ENCODE assay signal across 20 cellular contexts in genomic region chr10:66827353-66827752, GRCh38.
DNase-seq lines count a peak whose midpoint lies in the region; ATAC-seq and TF ChIP-seq lines count a peak whose summit lies in the region.
"Had no signal": no experiment of that assay in that cellular context is flagged by ENCODE, and none has a peak within 500 bp of the region (broad histone marks: within the 10 kb centered on the region; RNA-seq: fewer than 3 reads in every experiment).

No MANE protein-coding gene starts in this region.

- H3K27me3 ChIP-seq in endocrine pancreas (ENCODE audit: control insufficient read depth, insufficient read depth, low read length) = no peaks in the 10 kb centered on the region
- H3K27me3 ChIP-seq: body of pancreas, right atrium auricular region had no signal

- DNase-seq in ELR (ENCODE audit: low read depth) (peak; percentile 87), RKO (ENCODE audit: low spot score) (peak; percentile 69), omental fat pad (ENCODE audit: low spot score) (no peak), HuH-7.5 (ENCODE audit: low spot score) (no peak)
- no peak for DNase-seq in activated CD4-positive, alpha-beta T cell treated with anti-CD3 and anti-CD28 coated beads for 4 hours
- no peak for DNase-seq in activated T-cell treated with anti-CD3 and anti-CD28 coated beads, Interleukin-2, amount 50 U/mL, for 72 hours
- no peak for DNase-seq in stimulated activated CD4-positive, alpha-beta T cell treated with anti-CD3 and anti-CD28 coated beads, Interleukin-15, amount 100 ng/mL, for 24 hours
- DNase-seq: activated CD4-positive, alpha-beta T cell treated with anti-CD3 and anti-CD28 coated beads, Interleukin-2, amount 50 U/mL, for 4 hours; body of pancreas; hippocampal formation; KG1; NCI-H1694; NCI-H526; stimulated activated CD4-positive, alpha-beta T cell treated with anti-CD3 and anti-CD28 coated beads, Interleukin-4, amount 100 ng/mL, for 24 hours had no signal

- no peak overlapping the region for H3K27ac Mint-ChIP-seq in activated T-cell treated with anti-CD3 and anti-CD28 coated beads, Interleukin-2, amount 50 U/mL, for 72 hours
- H3K27ac Mint-ChIP-seq: activated T-helper 1 cell treated with anti-CD3 and anti-CD28 coated beads, Interleukin-12 subunit alpha, Interleukin-12 subunit beta, Interleukin-2, Interleukin-4 antibody, amounts not matched to agents 30 ng/mL and 10 ng/mL and 1 ng/mL, durations not matched to agents 14 hours and 24 hours and 36 hours; GM23338; natural killer cell treated with Interleukin-12 subunit alpha and Interleukin-12 subunit beta and Interleukin-15 and Interleukin-18, amount 100 ng/mL, for 72 hours; T-helper 2 cell treated with Interferon-gamma antibody and Interleukin-4, amounts not matched to agents 5 μg/mL and 100 μg/mL, for 36 hours had no signal

- no peak overlapping the region for H3K9ac ChIP-seq in endocrine pancreas (ENCODE audit: control insufficient read depth, insufficient read depth, low read length)

- peaks cover 16% of the 10 kb centered on the region for H3K4me1 ChIP-seq in endocrine pancreas (ENCODE audit: control insufficient read depth, insufficient read depth, low read length)
- H3K4me1 ChIP-seq: right atrium auricular region had no signal

- H3K4me1 Mint-ChIP-seq in activated T-cell treated with anti-CD3 and anti-CD28 coated beads, Interleukin-2, amount 50 U/mL, for 72 hours (ENCODE audit: low read depth) = no peaks in the 10 kb centered on the region

- no peak overlapping the region for H3K4me3 Mint-ChIP-seq in activated T-cell treated with anti-CD3 and anti-CD28 coated beads, Interleukin-2, amount 50 U/mL, for 72 hours
- H3K4me3 Mint-ChIP-seq: activated T-helper 1 cell treated with anti-CD3 and anti-CD28 coated beads, Interleukin-12 subunit alpha, Interleukin-12 subunit beta, Interleukin-2, Interleukin-4 antibody, amounts not matched to agents 30 ng/mL and 10 ng/mL and 1 ng/mL, durations not matched to agents 14 hours and 24 hours and 36 hours; GM23338; natural killer cell treated with Interleukin-12 subunit alpha and Interleukin-12 subunit beta and Interleukin-15 and Interleukin-18, amount 100 ng/mL, for 72 hours; T-helper 2 cell treated with Interferon-gamma antibody and Interleukin-4, amounts not matched to agents 5 μg/mL and 100 μg/mL, for 36 hours had no signal

- TF ChIP-seq CTCF in omental fat pad (IDR thresholded peaks at IDR 0.05) = no peak

- peaks cover 4 to 8% of the 10 kb centered on the region in 2 donors for H3K9me3 Mint-ChIP-seq in activated T-cell treated with anti-CD3 and anti-CD28 coated beads, Interleukin-2, amount 50 U/mL, for 72 hours
- H3K9me3 Mint-ChIP-seq: activated T-helper 1 cell treated with anti-CD3 and anti-CD28 coated beads, Interleukin-12 subunit alpha, Interleukin-12 subunit beta, Interleukin-2, Interleukin-4 antibody, amounts not matched to agents 30 ng/mL and 10 ng/mL and 1 ng/mL, durations not matched to agents 14 hours and 24 hours and 36 hours; GM23338; T-helper 2 cell treated with Interferon-gamma antibody and Interleukin-4, amounts not matched to agents 5 μg/mL and 100 μg/mL, for 36 hours had no signal

- no peaks in the 10 kb centered on the region for H3K9me3 ChIP-seq in endocrine pancreas (ENCODE audit: control insufficient read depth, low read length)
- H3K9me3 ChIP-seq: body of pancreas, right atrium auricular region had no signal

- no peaks in the 10 kb centered on the region for H3K36me3 Mint-ChIP-seq in activated T-cell treated with anti-CD3 and anti-CD28 coated beads, Interleukin-2, amount 50 U/mL, for 72 hours (ENCODE audit: insufficient read depth in 2 of 2)
- H3K36me3 Mint-ChIP-seq: natural killer cell treated with Interleukin-12 subunit alpha and Interleukin-12 subunit beta and Interleukin-15 and Interleukin-18, amount 100 ng/mL, for 72 hours had no signal

- H3K4me3 ChIP-seq in endocrine pancreas (ENCODE audit: control insufficient read depth, insufficient read depth, low read length) = peak overlapping the region; percentile 47
- H3K4me3 ChIP-seq: body of pancreas, GM23338, right atrium auricular region had no signal

- ATAC-seq in omental fat pad (ENCODE audit: low FRiP score) = peak; percentile 51
- no peak for ATAC-seq in activated T-cell treated with anti-CD3 and anti-CD28 coated beads, Interleukin-2, amount 50 U/mL, for 72 hours (replicated peaks in 1 of 2)
- ATAC-seq: body of pancreas; GM23338; natural killer cell treated with Interleukin-12 subunit alpha and Interleukin-12 subunit beta and Interleukin-15 and Interleukin-18, amount 100 ng/mL, for 72 hours had no signal

- H3K27me3 Mint-ChIP-seq in activated T-cell treated with anti-CD3 and anti-CD28 coated beads, Interleukin-2, amount 50 U/mL, for 72 hours (ENCODE audit: low read depth) = no peaks in the 10 kb centered on the region
- H3K27me3 Mint-ChIP-seq: natural killer cell treated with Interleukin-12 subunit alpha and Interleukin-12 subunit beta and Interleukin-15 and Interleukin-18, amount 100 ng/mL, for 72 hours had no signal

- no peaks in the 10 kb centered on the region for H3K36me3 ChIP-seq in endocrine pancreas (ENCODE audit: control insufficient read depth, insufficient read depth, low read length)
- H3K36me3 ChIP-seq: right atrium auricular region had no signal

Comparison
In these comparisons a context has a peak if more than half of its experiments do, and no peak if none do; other contexts are left out.
1. DNase-seq: peak in ELR (single experiment) and RKO (single experiment); none in omental fat pad (single experiment), activated CD4-positive, alpha-beta T cell treated with anti-CD3 and anti-CD28 coated beads for 4 hours (0 of 2), HuH-7.5 (single experiment), activated T-cell treated with anti-CD3 and anti-CD28 coated beads, Interleukin-2, amount 50 U/mL, for 72 hours (0 of 2) and stimulated activated CD4-positive, alpha-beta T cell treated with anti-CD3 and anti-CD28 coated beads, Interleukin-15, amount 100 ng/mL, for 24 hours (single experiment).